ENCODE assay signal across 13 cellular contexts in genomic region chr16:53756329-53756996, GRCh38. TPM values are rescaled to one million over a fixed set of nuclear protein-coding genes. Genes with fewer than 3 reads are reported as not detected.
DNase-seq lines count a peak whose midpoint lies in the region; ATAC-seq, FAIRE-seq and TF ChIP-seq lines count a peak whose summit lies in the region.
"Had no signal": no experiment of that assay in that cellular context is flagged by ENCODE, and none has a peak within 500 bp of the region (broad histone marks: within the 10 kb centered on the region; RNA-seq: fewer than 3 reads in every experiment).

No MANE protein-coding gene starts in this region.

- DNase-seq in DMS79 treated with DMSO at 0.1 percent for 48 hours (lab: John Stamatoyannopoulos, UW): peak; percentile 41
- peak; percentile 72 for DNase-seq in NCI-H69 (lab: John Stamatoyannopoulos, UW)
- DNase-seq in fibroblast of lung (ENCODE audit: low read depth in 2 of 2): peak; percentile 44 to 51
- no peak for DNase-seq in pancreas
- DNase-seq in HuH-7.5 (ENCODE audit: low spot score): no peak
- DNase-seq in WERI-Rb-1: no peak
- DNase-seq in posterior cingulate gyrus: no peak
- DNase-seq: CD8-positive, alpha-beta memory T cell; KG1; stimulated activated CD4-positive, alpha-beta T cell treated with anti-CD3 and anti-CD28 coated beads, Interleukin-4, amount 100 ng/mL, for 24 hours had no signal

- no peak for TF ChIP-seq CTCF in fibroblast of lung (conservative IDR thresholded peaks at IDR 0.05 in 1 of 2, IDR thresholded peaks at IDR 0.05 in 1 of 2; ENCODE audit: low read depth in 1 of 2, low read length in 2 of 2)
- TF ChIP-seq CTCF in pancreas (IDR thresholded peaks at IDR 0.05): no peak
- no peak for TF ChIP-seq CTCF in WERI-Rb-1 (IDR thresholded peaks at IDR 0.05; ENCODE audit: low read depth, low read length)

- H3K9ac ChIP-seq in fibroblast of lung (ENCODE audit: insufficient read depth, low read length): no peak overlapping the region

- no peaks in the 10 kb centered on the region for H3K36me3 ChIP-seq in fibroblast of lung (ENCODE audit: control insufficient read depth, insufficient read depth, low read length)
- H3K36me3 ChIP-seq in pancreas: no peaks in the 10 kb centered on the region
- H3K36me3 ChIP-seq in WERI-Rb-1: no peaks in the 10 kb centered on the region
- H3K36me3 ChIP-seq: thoracic aorta had no signal

- H3K79me2 ChIP-seq in fibroblast of lung (ENCODE audit: control insufficient read depth, insufficient read depth, low read length): no peaks in the 10 kb centered on the region

- no peak overlapping the region for H2AFZ ChIP-seq in fibroblast of lung (ENCODE audit: low read length)

- peak; percentile 54 for FAIRE-seq in pancreas (lab: Jason Lieb, UNC)

- H3K27me3 ChIP-seq in fibroblast of lung (ENCODE audit: control insufficient read depth, insufficient read depth, low read length) (no peaks in the 10 kb centered on the region), pancreas (no peaks in the 10 kb centered on the region), WERI-Rb-1 (ENCODE audit: insufficient read depth, low read depth, severe bottlenecking) (no peaks in the 10 kb centered on the region)

- H3K4me1 ChIP-seq in fibroblast of lung (ENCODE audit: control insufficient read depth, extremely low read depth, insufficient read depth, low read length) (no peaks in the 10 kb centered on the region), pancreas (peaks cover 17 to 33% (median 23%) of the 10 kb centered on the region in 3 donors)

- no peaks in the 10 kb centered on the region for H4K20me1 ChIP-seq in fibroblast of lung (ENCODE audit: control insufficient read depth, extremely low read depth, insufficient read depth, low read length)

- peak; percentile 57 to 79 (median 72) for ATAC-seq in pancreas
- no peak for ATAC-seq in GM19452 (IDR thresholded peaks at IDR 0.05; ENCODE audit: unreplicated experiment)
- ATAC-seq: natural killer cell treated with Interleukin-12 subunit alpha and Interleukin-12 subunit beta and Interleukin-15 and Interleukin-18, amount 100 ng/mL, for 72 hours had no signal

- H3K27ac ChIP-seq in fibroblast of lung (ENCODE audit: insufficient read depth, low read length) (no peak overlapping the region), pancreas (peak overlapping the region; percentile 15 to 69 (median 58)), WERI-Rb-1 (no peak overlapping the region)
- H3K27ac ChIP-seq: thoracic aorta had no signal

- intact Hi-C loops in pancreas (cut with DNase I): no loop called here
- intact Hi-C loops in posterior cingulate gyrus (cut with DNase I): no loop called here

- no peak overlapping the region for H3K4me2 ChIP-seq in fibroblast of lung (ENCODE audit: extremely low read depth, insufficient read depth, low read length)

- no peaks in the 10 kb centered on the region for H3K9me3 ChIP-seq in fibroblast of lung (ENCODE audit: control insufficient read depth, insufficient read depth, low read depth, low read length)
- H3K9me3 ChIP-seq in pancreas: no peaks in the 10 kb centered on the region
- H3K9me3 ChIP-seq in WERI-Rb-1 (ENCODE audit: severe bottlenecking): no peaks in the 10 kb centered on the region
- H3K9me3 ChIP-seq: thoracic aorta had no signal

- H3K4me3 ChIP-seq in fibroblast of lung (replicated peaks in 1 of 4; ENCODE audit: control extremely low read depth in 1 of 4, insufficient read depth in 1 of 4, low read depth in 3 of 4, low read length in 4 of 4): no peak overlapping the region
- no peak overlapping the region for H3K4me3 ChIP-seq in pancreas
- H3K4me3 ChIP-seq in WERI-Rb-1 (ENCODE audit: low read depth, low read length): no peak overlapping the region
- H3K4me3 ChIP-seq: thoracic aorta had no signal

- WGBS in pancreas, 2 donors: 28% methylated on average over 4 of the region's 4 CpGs

RNA-seq across cellular contexts. Expression of gene FTO, which starts 52.5 kb away (rescaled TPM):
- total RNA-seq in fibroblast of lung: 42.9 and 61.1 TPM in 2 replicates
- polyA plus RNA-seq in fibroblast of lung: 97.6 and 117 TPM in 2 replicates
- 55.2 and 62.3 TPM in 2 replicates for polyA plus RNA-seq in fibroblast of lung (2012)
- 84.1 and 89.2 TPM in 2 replicates for polyA minus RNA-seq in fibroblast of lung (ENCODE audit: low replicate concordance)
- total RNA-seq in pancreas: 10 to 100 TPM; 30.1 to 45.0 (median 34.8) TPM
- 10 to 100 TPM in 1 of 2 donors, 1 to 10 TPM in 1; 7.6 to 19.0 TPM for polyA plus RNA-seq in pancreas

RNA-seq across cellular contexts. Expression of gene RPGRIP1L, which starts 52.8 kb away (rescaled TPM):
- total RNA-seq in fibroblast of lung (6.9 and 7.4 TPM in 2 replicates), pancreas (1 to 10 TPM; 1.4 to 5.2 (median 2.0) TPM)
- polyA plus RNA-seq in fibroblast of lung (10.3 and 13.0 TPM in 2 replicates), pancreas (1 to 10 TPM; 1.1 to 1.6 TPM)
- 7.3 and 9.0 TPM in 2 replicates for polyA plus RNA-seq in fibroblast of lung (2012)
- 0.75 and 1.8 TPM in 2 replicates for polyA minus RNA-seq in fibroblast of lung (ENCODE audit: low replicate concordance)

Comparison
In these comparisons a context has a peak if more than half of its experiments do, and no peak if none do; other contexts are left out.
1. DNase-seq: peak in DMS79 treated with DMSO at 0.1 percent for 48 hours (single experiment), NCI-H69 (single experiment) and fibroblast of lung (2 of 2); none in pancreas (0 of 6), HuH-7.5 (single experiment), WERI-Rb-1 (single experiment) and posterior cingulate gyrus (0 of 10).
2. H3K27ac ChIP-seq: peak in pancreas (4 of 4); none in fibroblast of lung (single experiment) and WERI-Rb-1 (single experiment).